In genomic region chr7:55365103-55365679, GRCh38 we compare ENCODE assay signal across 8 cellular contexts. TPM values are rescaled to one million over a fixed set of nuclear protein-coding genes. Genes with fewer than 3 reads are reported as not detected.
DNase-seq lines count a peak whose midpoint lies in the region; ATAC-seq and TF ChIP-seq lines count a peak whose summit lies in the region.

Gene LANCL2 (plus strand): TSS chr7:55365337. CDS start chr7:55366026, 689 bp downstream.

- in situ Hi-C loops in SK-MEL-5 (cut with HindIII; ENCODE audit: low pct_unique_long_range_greater_than_20kb, low sequenced_read_pairs): no loop called here

- H3K27me3 ChIP-seq in DND-41 (ENCODE audit: insufficient read depth, low read length, poor library complexity): no peaks in the 10 kb centered on the region
- no peaks in the 10 kb centered on the region for H3K27me3 ChIP-seq in HUES6 (ENCODE audit: control insufficient read depth, insufficient read depth, low read length)
- no peaks in the 10 kb centered on the region for H3K27me3 ChIP-seq in left lung

- DNase-seq in DND-41: no peak
- DNase-seq in SK-MEL-5 (ENCODE audit: low read depth, low spot score): peak; percentile 56
- DNase-seq in cerebellar cortex (ENCODE audit: low spot score): peak; percentile 58
- no peak for DNase-seq in left lung
- DNase-seq in stimulated activated CD4-positive, alpha-beta T cell treated with anti-CD3 and anti-CD28 coated beads, TNF-alpha, amount 100 ng/mL, for 1 hour (ENCODE audit: low read depth in 3 of 3, low spot score in 1 of 3): peak in 2 of 3 donors; percentile 13 to 36
- DNase-seq in kidney glomerular epithelial cell (lab: John Stamatoyannopoulos, UW): no peak

- H3K36me3 ChIP-seq in DND-41 (ENCODE audit: insufficient read depth, low read length) (no peaks in the 10 kb centered on the region; the same call in 1 of the 2 replicates), HUES6 (ENCODE audit: control insufficient read depth, insufficient read depth, low read length) (no peaks in the 10 kb centered on the region), left lung (no peaks in the 10 kb centered on the region)

- no peaks in the 10 kb centered on the region for H4K20me1 ChIP-seq in DND-41 (ENCODE audit: insufficient read depth, low read length)

- peaks cover 3% of the 10 kb centered on the region for H3K79me2 ChIP-seq in DND-41 (ENCODE audit: insufficient read depth, low read length)

- TF ChIP-seq CTCF in DND-41 (IDR thresholded peaks at IDR 0.05; ENCODE audit: borderline replicate concordance, extremely low read depth, low read length, poor library complexity, severe bottlenecking) (no peak), left lung (IDR thresholded peaks at IDR 0.05) (no peak)

- H3K4me3 ChIP-seq in DND-41 (ENCODE audit: low read depth in 1 of 2, low read length in 2 of 2) (peak within 1 kb of the TSS; percentile 84 to 93), HUES6 (ENCODE audit: low read depth, low read length) (peak within 1 kb of the TSS; percentile 78), left lung (peak within 1 kb of the TSS; percentile 92 to 93)

- intact Hi-C loops in left lung (cut with DNase I): no loop called here

- peaks cover 27% of the 10 kb centered on the region for H3K4me1 ChIP-seq in DND-41 (ENCODE audit: insufficient read depth, low read length)
- 0 out of 2 replicates have a peak, but pooled peaks cover 12% of the 10 kb centered on the region for H3K4me1 ChIP-seq in HUES6 (ENCODE audit: control insufficient read depth, insufficient read depth, low read length)
- H3K4me1 ChIP-seq in left lung: peaks cover 7 to 24% of the 10 kb centered on the region in 2 donors

- peak within 1 kb of the TSS; percentile 97 for H3K27ac ChIP-seq in DND-41 (ENCODE audit: low read length)
- peak within 1 kb of the TSS; percentile 98 for H3K27ac ChIP-seq in HUES6 (ENCODE audit: low read depth, low read length)
- peak within 1 kb of the TSS; percentile 98 for H3K27ac ChIP-seq in left lung

- peak within 1 kb of the TSS; percentile 92 for H2AFZ ChIP-seq in DND-41 (ENCODE audit: low read depth, low read length)

- H3K9ac ChIP-seq in DND-41 (ENCODE audit: low read depth, low read length): peak within 1 kb of the TSS; percentile 94
- peak within 1 kb of the TSS; percentile 99 for H3K9ac ChIP-seq in HUES6 (ENCODE audit: low read length)

- ATAC-seq in DND-41 (ENCODE audit: insufficient read depth, low read depth): peak; percentile 39
- ATAC-seq in GM21528 (IDR thresholded peaks at IDR 0.05; ENCODE audit: low FRiP score, unreplicated experiment): peak; percentile 37
- ATAC-seq in left lung: peak; percentile 35

- H3K4me2 ChIP-seq in DND-41 (ENCODE audit: insufficient read depth, low read length): peak within 1 kb of the TSS; percentile 79

- H3K9me3 ChIP-seq in DND-41 (ENCODE audit: insufficient read depth, low read length, severe bottlenecking) (no peaks in the 10 kb centered on the region), HUES6 (ENCODE audit: control insufficient read depth, insufficient read depth, low read depth, low read length) (no peaks in the 10 kb centered on the region), left lung (no peaks in the 10 kb centered on the region)

RNA-seq across cellular contexts. Expression of gene LANCL2, which starts in this region (rescaled TPM):
- total RNA-seq in SK-MEL-5 (2014; rRNA removed; shearing (Covaris generic)): 22.8 and 27.0 TPM in 2 replicates
- 17.9 and 19.0 TPM in 2 replicates for polyA plus RNA-seq in SK-MEL-5 (2015; cell fraction: cytosol; rRNA removed)
- polyA plus RNA-seq in SK-MEL-5 (2015; cell fraction: nucleus; rRNA removed): 5.5 and 5.7 TPM in 2 replicates
- total RNA-seq in left lung: 10 to 100 TPM in 1 of 2 donors, 1 to 10 TPM in 1; 9.5 to 10.9 TPM

Comparison
In these comparisons a context has a peak if more than half of its experiments do, and no peak if none do; other contexts are left out.
1. DNase-seq: peak in SK-MEL-5 (single experiment), cerebellar cortex (single experiment) and stimulated activated CD4-positive, alpha-beta T cell treated with anti-CD3 and anti-CD28 coated beads, TNF-alpha, amount 100 ng/mL, for 1 hour (2 of 3); none in DND-41 (single experiment), left lung (0 of 2) and kidney glomerular epithelial cell (single experiment).
2. Peak in every context shown above with its lines, with median percentiles within 50 percentile points of each other: ATAC-seq, H3K27ac ChIP-seq and H3K4me3 ChIP-seq.